In genomic region chr17:601462-602303, GRCh38 we compare ENCODE assay signal across 12 cellular contexts.
DNase-seq lines count a peak whose midpoint lies in the region; ATAC-seq lines count a peak whose summit lies in the region.
"Had no signal": no experiment of that assay in that cellular context is flagged by ENCODE, and none has a peak within 500 bp of the region (broad histone marks: within the 10 kb centered on the region; RNA-seq: fewer than 3 reads in every experiment).

No MANE protein-coding gene starts in this region.

- H3K4me2 ChIP-seq in trophoblast cell (ENCODE audit: low read length), result peak overlapping the region; percentile 37

- H3K4me3 Mint-ChIP-seq in CD8-positive, alpha-beta memory T cell, result no peak overlapping the region
- no peak overlapping the region for H3K4me3 Mint-ChIP-seq in effector memory CD8-positive, alpha-beta T cell
- H3K4me3 Mint-ChIP-seq: activated CD4-positive, alpha-beta memory T cell treated with anti-CD3 and anti-CD28 coated beads for 36 hours had no signal

- H2BK120ac ChIP-seq in trophoblast cell (ENCODE audit: insufficient read depth, low read length, poor library complexity), result peak overlapping the region; percentile 6

- no peak overlapping the region for H3K14ac ChIP-seq in trophoblast cell (ENCODE audit: low read length)

- peaks cover 5% of the 10 kb centered on the region for H3K79me1 ChIP-seq in trophoblast cell (ENCODE audit: low read length)

- no peak for DNase-seq in CD8-positive, alpha-beta memory T cell
- DNase-seq in NCI-H524 treated with DMSO at 0.1 percent for 48 hours (lab: John Stamatoyannopoulos, UW) (peak; percentile 50), epidermal melanocyte (ENCODE audit: insufficient read length, low spot score) (peak; percentile 56), trophoblast cell (peak; percentile 13 to 20), NCI-H1436 (lab: John Stamatoyannopoulos, UW) (no peak), pons (ENCODE audit: low spot score) (no peak)
- DNase-seq in effector memory CD8-positive, alpha-beta T cell, result no peak
- DNase-seq: activated CD4-positive, alpha-beta memory T cell treated with anti-CD3 and anti-CD28 coated beads for 36 hours; foreskin keratinocyte had no signal

- no peak overlapping the region for H3K18ac ChIP-seq in trophoblast cell (ENCODE audit: low read length)

- no peak overlapping the region for H3K23ac ChIP-seq in trophoblast cell (ENCODE audit: low read length)

- H2AK5ac ChIP-seq in trophoblast cell (ENCODE audit: low read length), result no peak overlapping the region

- CTCF ChIA-PET in CD8-positive, alpha-beta memory T cell (lab: Charles Lee), result no interaction called here

- ATAC-seq in HG03460 (IDR thresholded peaks at IDR 0.05; ENCODE audit: unreplicated experiment), result no peak
- no peak for ATAC-seq in effector memory CD8-positive, alpha-beta T cell (replicated peaks)
- ATAC-seq: foreskin keratinocyte had no signal

- no peaks in the 10 kb centered on the region for H3K9me3 ChIP-seq in CD8-positive, alpha-beta memory T cell (ENCODE audit: low read length)
- H3K9me3 ChIP-seq in trophoblast cell (ENCODE audit: insufficient read depth, low read depth, low read length), result no peaks in the 10 kb centered on the region

- no peak overlapping the region for H4K12ac ChIP-seq in trophoblast cell (ENCODE audit: low read depth, low read length)

- no peak overlapping the region for H3K4me3 ChIP-seq in CD8-positive, alpha-beta memory T cell (ENCODE audit: low read length)
- H3K4me3 ChIP-seq in trophoblast cell (ENCODE audit: low read depth, low read length), result no peak overlapping the region

- H3K36me3 ChIP-seq in CD8-positive, alpha-beta memory T cell (ENCODE audit: insufficient read depth, low read length), result peaks cover 14% of the 10 kb centered on the region
- peaks cover 6 to 14% of the 10 kb centered on the region in 2 experiments for H3K36me3 ChIP-seq in trophoblast cell (ENCODE audit: control insufficient read depth in 1 of 2, insufficient read depth in 2 of 2, low read length in 2 of 2)

- no peaks in the 10 kb centered on the region for H3K79me2 ChIP-seq in trophoblast cell (ENCODE audit: control insufficient read depth, insufficient read depth, low read length, poor library complexity)

- peak overlapping the region; percentile 9 for H4K91ac ChIP-seq in trophoblast cell (ENCODE audit: low read depth, low read length)

- H3K36me3 Mint-ChIP-seq in CD8-positive, alpha-beta memory T cell, result peaks cover 12 to 69% (median 24%) of the 10 kb centered on the region in 3 donors
- H3K36me3 Mint-ChIP-seq in effector memory CD8-positive, alpha-beta T cell (ENCODE audit: insufficient read depth), result peaks cover 16% of the 10 kb centered on the region

- H3K27me3 ChIP-seq in CD8-positive, alpha-beta memory T cell (ENCODE audit: insufficient read depth, low read length, poor library complexity, severe bottlenecking), result no peaks in the 10 kb centered on the region
- no peaks in the 10 kb centered on the region for H3K27me3 ChIP-seq in trophoblast cell (ENCODE audit: insufficient read depth, low read length)
- H3K27me3 ChIP-seq: foreskin keratinocyte had no signal

- peak overlapping the region; percentile 11 for H2BK5ac ChIP-seq in trophoblast cell (ENCODE audit: low read depth, low read length, poor library complexity)

- H2BK12ac ChIP-seq in trophoblast cell (ENCODE audit: low read length), result peak overlapping the region; percentile 42

- H3K9me3 Mint-ChIP-seq in CD8-positive, alpha-beta memory T cell, result no peaks in the 10 kb centered on the region
- no peaks in the 10 kb centered on the region for H3K9me3 Mint-ChIP-seq in effector memory CD8-positive, alpha-beta T cell
- H3K9me3 Mint-ChIP-seq: activated CD4-positive, alpha-beta memory T cell treated with anti-CD3 and anti-CD28 coated beads for 36 hours; natural killer cell treated with Interleukin-12 subunit alpha and Interleukin-12 subunit beta and Interleukin-15 and Interleukin-18, amount 100 ng/mL, for 72 hours had no signal

- no peaks in the 10 kb centered on the region for H3K4me1 ChIP-seq in CD8-positive, alpha-beta memory T cell (ENCODE audit: insufficient read depth, low read length)
- peaks cover 10 to 24% of the 10 kb centered on the region in 2 experiments for H3K4me1 ChIP-seq in trophoblast cell (ENCODE audit: control insufficient read depth in 1 of 2, insufficient read depth in 2 of 2, low read length in 2 of 2)

- H3K27me3 Mint-ChIP-seq in CD8-positive, alpha-beta memory T cell, result no peaks in the 10 kb centered on the region
- no peaks in the 10 kb centered on the region for H3K27me3 Mint-ChIP-seq in effector memory CD8-positive, alpha-beta T cell
- H3K27me3 Mint-ChIP-seq: activated CD4-positive, alpha-beta memory T cell treated with anti-CD3 and anti-CD28 coated beads for 36 hours had no signal

- H3K27ac ChIP-seq in CD8-positive, alpha-beta memory T cell (ENCODE audit: low read depth, low read length), result peak overlapping the region; percentile 65
- H3K27ac ChIP-seq in trophoblast cell (ENCODE audit: low read depth, low read length), result peak overlapping the region; percentile 73
- H3K27ac ChIP-seq: foreskin keratinocyte, RWPE1 had no signal

- POLR2A ChIA-PET in CD8-positive, alpha-beta memory T cell (lab: Charles Lee), result no interaction called here

- no CpG with 5 or more reads among the region's 18 CpGs for WGBS in trophoblast cell (ENCODE audit: extremely low coverage, insufficient coverage, insufficient read length)

- no peak overlapping the region for H2AFZ ChIP-seq in trophoblast cell (ENCODE audit: insufficient read depth, low read length, poor library complexity)

- H3K27ac Mint-ChIP-seq in CD8-positive, alpha-beta memory T cell, result peak overlapping the region in 1 of 8 donors; percentile 19
- no peak overlapping the region for H3K27ac Mint-ChIP-seq in effector memory CD8-positive, alpha-beta T cell
- H3K27ac Mint-ChIP-seq: activated CD4-positive, alpha-beta memory T cell treated with anti-CD3 and anti-CD28 coated beads for 36 hours had no signal

- no peak overlapping the region for H3K4ac ChIP-seq in trophoblast cell (ENCODE audit: low read depth, low read length)

- no peak overlapping the region for H4K8ac ChIP-seq in trophoblast cell (ENCODE audit: low read depth, low read length)

- H3K4me1 Mint-ChIP-seq in CD8-positive, alpha-beta memory T cell, result no peaks in the 10 kb centered on the region
- peaks cover 0 to 12% of the 10 kb centered on the region in 2 donors for H3K4me1 Mint-ChIP-seq in effector memory CD8-positive, alpha-beta T cell (ENCODE audit: low read depth in 2 of 2)

- H3K9ac ChIP-seq in trophoblast cell (ENCODE audit: low read length), result no peak overlapping the region

Comparison
In these comparisons a context has a peak if more than half of its experiments do, and no peak if none do; other contexts are left out.
1. DNase-seq: peak in NCI-H524 treated with DMSO at 0.1 percent for 48 hours (single experiment), epidermal melanocyte (single experiment) and trophoblast cell (2 of 2); none in CD8-positive, alpha-beta memory T cell (0 of 5), NCI-H1436 (single experiment), pons (single experiment) and effector memory CD8-positive, alpha-beta T cell (0 of 3).